In the genomic region with DNA sequence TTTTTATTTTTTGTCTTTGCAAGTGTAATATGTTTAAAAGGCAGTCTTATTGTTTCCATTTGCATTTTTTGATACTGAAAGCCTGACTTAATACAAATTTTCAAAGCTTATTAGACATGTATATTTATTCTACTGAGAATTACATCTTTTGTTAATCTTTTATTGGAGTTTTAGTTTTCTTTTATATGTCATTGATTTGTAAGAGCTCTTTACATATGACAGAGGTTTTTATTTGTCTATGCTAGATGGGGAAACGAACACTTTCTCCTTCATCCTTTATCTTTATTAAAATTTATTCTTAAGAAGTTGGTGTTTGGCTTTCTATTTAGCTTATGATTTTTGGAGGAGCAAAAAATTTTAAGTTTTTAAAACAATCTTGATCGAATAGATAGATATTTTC, we compare ENCODE assay signal across 30 cellular contexts.
DNase-seq lines count a peak whose midpoint lies in the region; FAIRE-seq and TF ChIP-seq lines count a peak whose summit lies in the region.
"Had no signal": no experiment of that assay in that cellular context is flagged by ENCODE, and none has a peak within 500 bp of the region (broad histone marks: within the 10 kb centered on the region; RNA-seq: fewer than 3 reads in every experiment).

No MANE protein-coding gene starts in this region.

- no peaks in the 10 kb centered on the region for H4K20me1 ChIP-seq in H1 (replicated peaks in 1 of 2; ENCODE audit: control insufficient read depth in 1 of 2, insufficient read depth in 2 of 2, low read length in 2 of 2)
- H4K20me1 ChIP-seq: BLaER1; BLaER1 treated with 17β-estradiol and CSF1 and Interleukin-3, amounts not matched to agents 10 nM and 100 nM had no signal

- no peak overlapping the region for H2BK120ac ChIP-seq in H1 (replicated peaks; ENCODE audit: low read depth, low read length)

- no peak overlapping the region for H2BK5ac ChIP-seq in H1 (ENCODE audit: low read depth, low read length)

- TF ChIP-seq CTCF in H1 (IDR thresholded peaks at IDR 0.05; ENCODE audit: control extremely low read depth in 1 of 3, insufficient read depth in 1 of 3, low read depth in 1 of 3, low read length in 3 of 3): no peak

- no peak for TF ChIP-seq RAD21 in H1 (IDR thresholded peaks at IDR 0.05 in 1 of 2, conservative IDR thresholded peaks at IDR 0.05 in 1 of 2; ENCODE audit: low read depth in 2 of 2, low read length in 2 of 2)

- DNase-seq in H1 (ENCODE audit: low read depth in 1 of 2, low spot score in 2 of 2) (no peak), frontal cortex (ENCODE audit: low spot score in 2 of 2) (no peak), NCI-H1092 (lab: John Stamatoyannopoulos, UW) (no peak)
- DNase-seq in effector memory CD4-positive, alpha-beta T cell: no peak
- DNase-seq: 8988T; ACHN; AML-193; BE2C; C1 segment of cervical spinal cord; Caco-2; Calu3; CD4-positive, alpha-beta memory T cell; CD4-positive, alpha-beta T cell; CD4-positive, CD25-positive, alpha-beta regulatory T cell; CD8-positive, alpha-beta memory T cell; CD8-positive, alpha-beta T cell; COR-L47; DMS 273 treated with DMSO at 0.1 percent for 48 hours; DMS153; DMS53; DMS79; DMS79 treated with DMSO at 0.1 percent for 48 hours; DND-41; EL had no signal

- H3K4ac ChIP-seq in H1 (replicated peaks; ENCODE audit: insufficient read length, low read depth, low read length): no peak overlapping the region

- no peaks in the 10 kb centered on the region for H3K23me2 ChIP-seq in H1 (ENCODE audit: low read depth, low read length)

- H3K18ac ChIP-seq in H1 (ENCODE audit: extremely low read depth, low read length): no peak overlapping the region

- H3K79me2 ChIP-seq in H1 (ENCODE audit: control insufficient read depth in 1 of 2, insufficient read depth in 2 of 2, low read length in 2 of 2): no peaks in the 10 kb centered on the region

- peaks cover 3% of the 10 kb centered on the region in 2 experiments; a peak in 1 of 4 replicates for H3K9me3 ChIP-seq in H1 (ENCODE audit: insufficient read depth in 2 of 2, low read depth in 1 of 2, low read length in 1 of 2)
- no peaks in the 10 kb centered on the region for H3K9me3 ChIP-seq in effector memory CD4-positive, alpha-beta T cell (ENCODE audit: control insufficient read depth, low read length)
- H3K9me3 ChIP-seq: A549, BE2C, Caco-2 had no signal

- no peak overlapping the region for H3K4me2 ChIP-seq in H1 (ENCODE audit: insufficient read depth in 1 of 2, low read depth in 2 of 2, low read length in 2 of 2)
- H3K4me2 ChIP-seq: A549; BLaER1; BLaER1 treated with 17β-estradiol and CSF1 and Interleukin-3, amounts not matched to agents 10 nM and 100 nM had no signal

- no peak for TF ChIP-seq POLR2A in H1 (IDR thresholded peaks at IDR 0.05; ENCODE audit: control extremely low read depth in 1 of 2, low read depth in 2 of 2, low read length in 2 of 2)

- no peak overlapping the region for H4K91ac ChIP-seq in H1 (replicated peaks; ENCODE audit: insufficient read length, low read length)

- TF ChIP-seq EP300 in H1 (IDR thresholded peaks at IDR 0.05; ENCODE audit: borderline replicate concordance in 1 of 2, low read depth in 2 of 2, low read length in 2 of 2): no peak

- no peaks in the 10 kb centered on the region for H3K36me3 ChIP-seq in H1 (ENCODE audit: control insufficient read depth in 2 of 4, insufficient read depth in 4 of 4, low read length in 3 of 4)
- H3K36me3 ChIP-seq in effector memory CD4-positive, alpha-beta T cell (ENCODE audit: control insufficient read depth, insufficient read depth, low read length): no peaks in the 10 kb centered on the region
- H3K36me3 ChIP-seq: BE2C; BLaER1; BLaER1 treated with 17β-estradiol and CSF1 and Interleukin-3, amounts not matched to agents 10 nM and 100 nM had no signal

- no peaks in the 10 kb centered on the region for H3K27me3 ChIP-seq in H1 (replicated peaks in 1 of 4; ENCODE audit: control insufficient read depth in 3 of 4, extremely low read depth in 1 of 4, insufficient read depth in 3 of 4, low read length in 3 of 4)
- no peaks in the 10 kb centered on the region for H3K27me3 ChIP-seq in effector memory CD4-positive, alpha-beta T cell (replicated peaks; ENCODE audit: control insufficient read depth, insufficient read depth, low read length, poor library complexity, severe bottlenecking)
- H3K27me3 ChIP-seq: BE2C; BLaER1; BLaER1 treated with 17β-estradiol and CSF1 and Interleukin-3, amounts not matched to agents 10 nM and 100 nM had no signal

- no peak overlapping the region for H3K4me3 ChIP-seq in H1 (ENCODE audit: extremely low read depth in 1 of 4, insufficient read depth in 2 of 4, low read depth in 3 of 4, low read length in 4 of 4)
- no peak overlapping the region for H3K4me3 ChIP-seq in effector memory CD4-positive, alpha-beta T cell (ENCODE audit: insufficient read depth, low read depth, low read length, poor library complexity, severe bottlenecking)
- H3K4me3 ChIP-seq: A549; BLaER1; BLaER1 treated with 17β-estradiol and CSF1 and Interleukin-3, amounts not matched to agents 10 nM and 100 nM had no signal

- H2BK15ac ChIP-seq in H1 (ENCODE audit: low read length): no peak overlapping the region

- CTCF ChIA-PET in H1 (lab: Charles Lee; ENCODE audit: partially characterized antibody): no interaction called here

- H2AK5ac ChIP-seq in H1 (ENCODE audit: low read depth, low read length): no peak overlapping the region

- H3K9ac ChIP-seq in H1 (replicated peaks in 1 of 4; ENCODE audit: extremely low read depth in 1 of 4, low read depth in 3 of 4, low read length in 3 of 4): no peak overlapping the region
- H3K9ac ChIP-seq: BLaER1; BLaER1 treated with 17β-estradiol and CSF1 and Interleukin-3, amounts not matched to agents 10 nM and 100 nM had no signal

- no peak overlapping the region for H4K5ac ChIP-seq in H1 (ENCODE audit: insufficient read length, low read depth, low read length)

- WGBS in H1 (ENCODE audit: extremely low coverage in 1 of 2, insufficient coverage in 1 of 2, insufficient read length in 1 of 2, insufficient replicate concordance in 2 of 2, low coverage in 1 of 2, low lambda C conversion rate in 2 of 2, missing lambda C conversion rate in 1 of 2), 2 experiments: 97% methylated on average over 2 of the region's 2 CpGs; no CpG with 5 or more reads in 1 of the 2 experiments

- no peaks in the 10 kb centered on the region for H3K79me1 ChIP-seq in H1 (ENCODE audit: low read depth, low read length)

- H3K56ac ChIP-seq in H1 (replicated peaks; ENCODE audit: insufficient read length, low read depth, low read length): no peak overlapping the region

- no peak overlapping the region for H2BK20ac ChIP-seq in H1 (ENCODE audit: low read length)

- no peak overlapping the region for H3K14ac ChIP-seq in H1 (ENCODE audit: insufficient read length)

- POLR2A ChIA-PET in H1 (lab: Charles Lee; ENCODE audit: partially characterized antibody): no interaction called here

- H4K8ac ChIP-seq in H1 (ENCODE audit: extremely low read depth, insufficient read depth, low read length): no peak overlapping the region

- no peak overlapping the region for H2BK12ac ChIP-seq in H1 (ENCODE audit: low read depth, low read length)

- H3K27ac ChIP-seq in H1 (ENCODE audit: low read depth, low read length): no peak overlapping the region
- no peak overlapping the region for H3K27ac ChIP-seq in effector memory CD4-positive, alpha-beta T cell (ENCODE audit: insufficient read depth, low read length, poor library complexity, severe bottlenecking)
- H3K27ac ChIP-seq: A549; BLaER1; BLaER1 treated with 17β-estradiol and CSF1 and Interleukin-3, amounts not matched to agents 10 nM and 100 nM; C4-2B had no signal

- H3K4me1 ChIP-seq in H1 (replicated peaks in 1 of 4; ENCODE audit: control insufficient read depth in 3 of 4, insufficient read depth in 4 of 4, low read length in 3 of 4): peaks cover 0 to 7% (median 3%) of the 10 kb centered on the region in 4 experiments; a peak in 3 of 7 replicates
- no peaks in the 10 kb centered on the region for H3K4me1 ChIP-seq in effector memory CD4-positive, alpha-beta T cell (ENCODE audit: control insufficient read depth, insufficient read depth, low read length, poor library complexity, severe bottlenecking)
- H3K4me1 ChIP-seq: A549; BE2C; BLaER1; BLaER1 treated with 17β-estradiol and CSF1 and Interleukin-3, amounts not matched to agents 10 nM and 100 nM; Caco-2 had no signal

- no peak overlapping the region for H2AFZ ChIP-seq in H1 (ENCODE audit: low read length)

- no peak overlapping the region for H3K23ac ChIP-seq in H1 (ENCODE audit: insufficient read length)

- no peak for FAIRE-seq in H1 (lab: Jason Lieb, UNC)
- peak; percentile 10 for FAIRE-seq in frontal cortex (lab: Jason Lieb, UNC)
- FAIRE-seq: A204.1, A549, D721Med had no signal

TF ChIP-seq in H1, 55 proteins besides CTCF, POLR2A, EP300 and RAD21 (continues in another document):
- TF ChIP-seq JUND (IDR thresholded peaks at IDR 0.05; ENCODE audit: low read length) (no peak), CREB1 (IDR thresholded peaks at IDR 0.05) (no peak), TAF7 (optimal IDR thresholded peaks at IDR 0.05; ENCODE audit: borderline replicate concordance, low read depth, low read length) (no peak), SIRT6 (IDR thresholded peaks at IDR 0.05; ENCODE audit: low read length) (no peak)
